In the genomic region with DNA sequence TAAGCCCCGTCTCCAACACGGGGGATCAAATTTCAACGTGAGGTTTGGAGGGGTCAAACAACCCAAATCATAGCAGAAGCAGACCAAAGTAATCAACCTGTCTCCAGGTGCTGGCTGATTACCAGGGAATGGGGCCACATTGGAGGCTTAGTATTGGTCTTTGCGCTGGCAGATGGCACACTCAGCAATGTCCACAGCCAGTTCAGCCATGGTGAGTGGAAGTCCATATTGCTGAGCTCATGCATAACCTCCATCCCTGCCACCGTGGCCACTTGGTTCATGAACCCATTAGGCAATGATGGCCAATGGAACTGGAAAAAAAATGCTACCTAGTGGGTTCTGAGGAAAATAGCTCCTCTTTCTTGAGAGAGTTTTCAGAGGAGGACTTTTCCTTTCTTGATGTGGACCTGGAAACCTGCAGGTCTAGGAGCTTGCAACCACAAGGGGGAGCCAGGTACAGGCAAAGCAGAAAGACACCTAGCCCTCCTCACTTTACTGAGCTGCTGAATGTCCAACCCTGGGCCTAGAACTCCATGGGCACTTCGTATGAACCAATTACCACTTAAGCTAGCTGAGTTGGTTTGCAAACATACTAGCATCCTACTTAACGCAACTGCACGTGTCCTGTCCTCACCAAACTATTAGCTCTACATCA, we compare ENCODE assay signal across 1 cellular context.
TF ChIP-seq lines count a peak whose summit lies in the region.

No MANE protein-coding gene starts in this region.

TF ChIP-seq in SK-N-SH treated with all-trans-retinoic acid at 6 μM for 48 hours, 23 proteins besides CTCF, POLR2A, EP300 and RAD21 (continued from another document):
- no peak for TF ChIP-seq POU6F1 (CRISPR knock-in tag; IDR thresholded peaks at IDR 0.05; ENCODE audit: borderline replicate concordance, low read depth)
- no peak for TF ChIP-seq ARNTL (CRISPR knock-in tag; IDR thresholded peaks at IDR 0.05; ENCODE audit: borderline replicate concordance, low read depth)
- no peak for TF ChIP-seq ZFP30 (CRISPR knock-in tag; IDR thresholded peaks at IDR 0.05)
- TF ChIP-seq, protein P1, sequence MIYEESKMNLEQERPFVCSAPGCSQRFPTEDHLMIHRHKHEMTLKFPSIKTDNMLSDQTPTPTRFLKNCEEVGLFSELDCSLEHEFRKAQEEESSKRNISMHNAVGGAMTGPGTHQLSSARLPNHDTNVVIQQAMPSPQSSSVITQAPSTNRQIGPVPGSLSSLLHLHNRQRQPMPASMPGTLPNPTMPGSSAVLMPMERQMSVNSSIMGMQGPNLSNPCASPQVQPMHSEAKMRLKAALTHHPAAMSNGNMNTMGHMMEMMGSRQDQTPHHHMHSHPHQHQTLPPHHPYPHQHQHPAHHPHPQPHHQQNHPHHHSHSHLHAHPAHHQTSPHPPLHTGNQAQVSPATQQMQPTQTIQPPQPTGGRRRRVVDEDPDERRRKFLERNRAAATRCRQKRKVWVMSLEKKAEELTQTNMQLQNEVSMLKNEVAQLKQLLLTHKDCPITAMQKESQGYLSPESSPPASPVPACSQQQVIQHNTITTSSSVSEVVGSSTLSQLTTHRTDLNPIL (CRISPR knock-in tag; IDR thresholded peaks at IDR 0.05; ENCODE audit: low read depth) = no peak
- TF ChIP-seq ISL1 (CRISPR knock-in tag; IDR thresholded peaks at IDR 0.05) = no peak
- TF ChIP-seq RARB (CRISPR knock-in tag; IDR thresholded peaks at IDR 0.05) = no peak
- TF ChIP-seq BACH2 (CRISPR knock-in tag; IDR thresholded peaks at IDR 0.05; ENCODE audit: borderline replicate concordance) = no peak
- no peak for TF ChIP-seq ZC3H10 (CRISPR knock-in tag; IDR thresholded peaks at IDR 0.05)
- TF ChIP-seq ESRRG (CRISPR knock-in tag; IDR thresholded peaks at IDR 0.05) = no peak
- no peak for TF ChIP-seq TOX (CRISPR knock-in tag; IDR thresholded peaks at IDR 0.05; ENCODE audit: borderline replicate concordance)
- no peak for TF ChIP-seq PPARA (CRISPR knock-in tag; IDR thresholded peaks at IDR 0.05; ENCODE audit: borderline replicate concordance)
- no peak for TF ChIP-seq OSR1 (CRISPR knock-in tag; IDR thresholded peaks at IDR 0.05)
- TF ChIP-seq TCF4 (CRISPR knock-in tag; IDR thresholded peaks at IDR 0.05; ENCODE audit: borderline replicate concordance) = no peak
TF ChIP-seq in SK-N-SH treated with all-trans-retinoic acid at 6 μM for 48 hours: peak in this region for 0.
